In the genomic region with DNA sequence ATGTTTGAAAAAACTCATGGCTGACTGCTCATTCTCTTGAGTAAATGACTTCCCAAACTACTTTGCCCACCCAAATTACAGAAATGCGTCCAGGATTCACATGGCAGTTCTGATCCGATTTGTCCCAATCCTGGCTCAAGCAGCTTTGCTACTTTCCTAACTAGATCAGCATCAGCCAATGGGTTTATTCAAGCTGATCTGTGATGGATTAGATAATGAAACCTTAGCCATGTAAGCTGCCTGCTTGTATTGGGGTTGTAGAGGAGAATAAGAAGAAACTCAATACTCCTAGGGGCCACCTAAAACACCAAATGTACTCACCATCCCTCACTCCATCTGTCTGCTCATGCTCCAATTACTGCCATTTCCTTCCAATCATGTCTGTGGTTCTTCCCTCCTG, we compare ENCODE assay signal across 11 cellular contexts. TPM values are rescaled to one million over a fixed set of nuclear protein-coding genes. Genes with fewer than 3 reads are reported as not detected.
DNase-seq lines count a peak whose midpoint lies in the region; ATAC-seq and TF ChIP-seq lines count a peak whose summit lies in the region.
"Had no signal": no experiment of that assay in that cellular context is flagged by ENCODE, and none has a peak within 500 bp of the region (broad histone marks: within the 10 kb centered on the region; RNA-seq: fewer than 3 reads in every experiment).

No MANE protein-coding gene starts in this region.

- H3K27me3 ChIP-seq in breast epithelium (no peaks in the 10 kb centered on the region), mammary epithelial cell (ENCODE audit: insufficient read depth, low read length) (no peaks in the 10 kb centered on the region), adrenal gland (no peaks in the 10 kb centered on the region), uterus (no peaks in the 10 kb centered on the region)

- no peaks in the 10 kb centered on the region for H4K20me1 ChIP-seq in mammary epithelial cell (ENCODE audit: insufficient read depth, low read length)

- dilution Hi-C loops in mammary epithelial cell (cut with HindIII; ENCODE audit: low sequenced_read_pairs): no loop called here

- no peak overlapping the region for H3K9ac ChIP-seq in mammary epithelial cell (ENCODE audit: insufficient read depth, low read length)

- H3K4me1 Mint-ChIP-seq in naive thymus-derived CD8-positive, alpha-beta T cell: peaks cover 3 to 30% (median 11%) of the 10 kb centered on the region in 4 donors
- H3K4me1 Mint-ChIP-seq: natural killer cell had no signal

- H3K9me3 Mint-ChIP-seq in naive thymus-derived CD8-positive, alpha-beta T cell: no peaks in the 10 kb centered on the region
- H3K9me3 Mint-ChIP-seq: natural killer cell had no signal

- H3K27ac Mint-ChIP-seq in naive thymus-derived CD8-positive, alpha-beta T cell: peak overlapping the region in 6 of 10 donors; percentile 22 to 81 (median 38)
- H3K27ac Mint-ChIP-seq: natural killer cell had no signal

- POLR2A ChIA-PET in naive thymus-derived CD8-positive, alpha-beta T cell (lab: Charles Lee): no interaction called here

- H3K36me3 ChIP-seq in breast epithelium (no peaks in the 10 kb centered on the region), mammary epithelial cell (ENCODE audit: insufficient read depth, low read length) (no peaks in the 10 kb centered on the region), adrenal gland (replicated peaks in 1 of 2) (no peaks in the 10 kb centered on the region), uterus (no peaks in the 10 kb centered on the region)

- H3K4me2 ChIP-seq in mammary epithelial cell (ENCODE audit: insufficient read depth, low read depth, low read length): no peak overlapping the region

- peaks cover 91% of the 10 kb centered on the region for H3K79me2 ChIP-seq in mammary epithelial cell (ENCODE audit: insufficient read depth, low read length)

- H3K9me3 ChIP-seq in breast epithelium: no peaks in the 10 kb centered on the region
- no peaks in the 10 kb centered on the region for H3K9me3 ChIP-seq in mammary epithelial cell (replicated peaks; ENCODE audit: insufficient read depth, low read length)
- H3K9me3 ChIP-seq in adrenal gland (replicated peaks in 1 of 3): no peaks in the 10 kb centered on the region
- H3K9me3 ChIP-seq in uterus: no peaks in the 10 kb centered on the region

- DNase-seq in breast epithelium (ENCODE audit: low spot score in 2 of 2) (no peak), mammary epithelial cell (no peak), adrenal gland (no peak), uterus (no peak), NCI-H1417 (lab: John Stamatoyannopoulos, UW) (no peak), HT-29 (ENCODE audit: low spot score) (no peak)
- DNase-seq in naive thymus-derived CD8-positive, alpha-beta T cell: no peak
- DNase-seq: anterior cingulate cortex, natural killer cell, NCI-H1417 treated with DMSO at 0.1 percent for 48 hours had no signal

- H3K4me1 ChIP-seq in breast epithelium (no peaks in the 10 kb centered on the region), mammary epithelial cell (ENCODE audit: insufficient read depth, low read length) (peaks cover 3% of the 10 kb centered on the region), adrenal gland (replicated peaks in 1 of 2) (peaks cover 16 to 34% of the 10 kb centered on the region in 2 donors), uterus (peaks cover 15 to 20% of the 10 kb centered on the region in 2 donors)

- no peak overlapping the region for H2AFZ ChIP-seq in mammary epithelial cell (ENCODE audit: low read depth, low read length)

- no peak for TF ChIP-seq CTCF in breast epithelium (IDR thresholded peaks at IDR 0.05)
- no peak for TF ChIP-seq CTCF in mammary epithelial cell (conservative IDR thresholded peaks at IDR 0.05 in 1 of 2, IDR thresholded peaks at IDR 0.05 in 1 of 2; ENCODE audit: extremely low read depth in 1 of 2, insufficient read depth in 1 of 2, low read depth in 1 of 2, low read length in 2 of 2)
- no peak for TF ChIP-seq CTCF in adrenal gland (IDR thresholded peaks at IDR 0.05)
- no peak for TF ChIP-seq CTCF in uterus (IDR thresholded peaks at IDR 0.05)

- in situ Hi-C loops in mammary epithelial cell (cut with MboI; ENCODE audit: low sequenced_read_pairs in 2 of 2): no loop called here

- H3K4me3 ChIP-seq in breast epithelium (no peak overlapping the region), mammary epithelial cell (replicated peaks in 1 of 3; ENCODE audit: insufficient read depth in 1 of 3, low read depth in 2 of 3, low read length in 3 of 3) (no peak overlapping the region), adrenal gland (no peak overlapping the region), uterus (no peak overlapping the region)

- intact Hi-C loops in breast epithelium (cut with DNase I; ENCODE audit: low total_unique reads): loop anchor here (10.0 kb wide), 1 partner anchor 397 kb away; no protein-coding TSS in a partner anchor
- intact Hi-C loops in mammary epithelial cell (cut with micrococcal nuclease): loop anchor here (10.0 kb wide), 1 partner anchor 443 kb away; no protein-coding TSS in a partner anchor
- intact Hi-C loops in adrenal gland (cut with DNase I): loop anchor here in 1 of 2 donors (10.0 kb wide), 1 partner anchor 57 kb away; no protein-coding TSS in a partner anchor
- intact Hi-C loops in uterus (cut with DNase I; ENCODE audit: low total_unique reads): no loop called here

- H3K36me3 Mint-ChIP-seq in naive thymus-derived CD8-positive, alpha-beta T cell: no peaks in the 10 kb centered on the region
- H3K36me3 Mint-ChIP-seq: natural killer cell had no signal

- ATAC-seq in naive thymus-derived CD8-positive, alpha-beta T cell: no peak
- no peak for ATAC-seq in HG03439 (IDR thresholded peaks at IDR 0.05; ENCODE audit: unreplicated experiment)
- ATAC-seq: natural killer cell had no signal

- 94% methylated on average over 2 of the region's 2 CpGs for WGBS in mammary epithelial cell (ENCODE audit: low coverage, missing lambda C conversion rate)
- 61 to 90% (median 79%) methylated on average over 2 of the region's 2 CpGs for WGBS in adrenal gland, 4 donors

- peak overlapping the region; percentile 53 to 62 for H3K27ac ChIP-seq in breast epithelium
- H3K27ac ChIP-seq in mammary epithelial cell (ENCODE audit: insufficient read depth, low read depth, low read length): no peak overlapping the region
- peak overlapping the region in 3 of 5 donors; percentile 12 to 62 (median 59) for H3K27ac ChIP-seq in adrenal gland
- H3K27ac ChIP-seq in uterus: peak overlapping the region; percentile 75 to 78

- BruUV-seq in mammary epithelial cell (replicated peaks; lab: Mats Ljungman, UMichigan): no TSS peak

- peaks cover 0 to 20% (median 0%) of the 10 kb centered on the region in 5 donors for H3K27me3 Mint-ChIP-seq in naive thymus-derived CD8-positive, alpha-beta T cell

- CTCF ChIA-PET in mammary epithelial cell (lab: Charles Lee; ENCODE audit: low non-redundant PET): no interaction called here

- TF ChIP-seq POLR2A in breast epithelium (IDR thresholded peaks at IDR 0.05) (no peak), adrenal gland (IDR thresholded peaks at IDR 0.05) (no peak), uterus (IDR thresholded peaks at IDR 0.05) (no peak)

- H3K4me3 Mint-ChIP-seq in naive thymus-derived CD8-positive, alpha-beta T cell: no peak overlapping the region
- H3K4me3 Mint-ChIP-seq: natural killer cell had no signal

RNA-seq across cellular contexts. Expression of gene RBFOX2, which starts 7.0 kb away (rescaled TPM):
- 10 to 100 TPM; 63.4 to 97.3 (median 85.5) TPM for total RNA-seq in breast epithelium
- 100 to 1,000 TPM; 126 to 137 TPM for total RNA-seq in mammary epithelial cell
- 107 TPM for polyA plus RNA-seq in mammary epithelial cell
- polyA minus RNA-seq in mammary epithelial cell: 138 TPM
- 10 to 100 TPM; 52.0 to 86.6 (median 73.6) TPM for total RNA-seq in adrenal gland
- 10 to 100 TPM; 15.7 to 48.7 (median 28.5) TPM for polyA plus RNA-seq in adrenal gland
- 1 to 10 TPM in 1 of 2 experiments, under 1 TPM in 1; 0.99 to 1.7 TPM for total RNA-seq in naive thymus-derived CD8-positive, alpha-beta T cell
- polyA plus RNA-seq in naive thymus-derived CD8-positive, alpha-beta T cell: under 1 TPM in 2 of 3 donors, not detected in 1; 0.15 to 0.70 TPM
- total RNA-seq in uterus: 100 to 1,000 TPM in 2 of 4 donors, 10 to 100 TPM in 2; 81.0 to 311 (median 147) TPM
- 43.0 and 43.3 TPM in 2 replicates for total RNA-seq in HT-29 (2014; rRNA removed; shearing (Covaris generic))

Comparison
In these comparisons a context has a peak if more than half of its experiments do, and no peak if none do; other contexts are left out.
1. RNA of gene RBFOX2, which starts 7.0 kb away (total RNA-seq): 81.0 to 311 TPM in uterus, 126 to 137 TPM in mammary epithelial cell, 63.4 to 97.3 TPM in breast epithelium, 52.0 to 86.6 TPM in adrenal gland and 43.0 to 43.3 TPM in HT-29; 0.99 to 1.7 TPM in naive thymus-derived CD8-positive, alpha-beta T cell; every median in the first group is over 10 times any median in the second.